ENCODE assay signal across 24 cellular contexts in genomic region chrX:50436797-50437196, GRCh38. TPM values are rescaled to one million over a fixed set of nuclear protein-coding genes. Genes with fewer than 3 reads are reported as not detected.
DNase-seq lines count a peak whose midpoint lies in the region; ATAC-seq, FAIRE-seq and TF ChIP-seq lines count a peak whose summit lies in the region.
"Had no signal": no experiment of that assay in that cellular context is flagged by ENCODE, and none has a peak within 500 bp of the region (broad histone marks: within the 10 kb centered on the region; RNA-seq: fewer than 3 reads in every experiment).

No MANE protein-coding gene starts in this region.

- H3K9me3 ChIP-seq in mucosa of descending colon: no peaks in the 10 kb centered on the region
- H3K9me3 ChIP-seq: BLaER1 treated with 17β-estradiol and CSF1 and Interleukin-3, amounts not matched to agents 10 nM and 100 nM; Caco-2 had no signal

- intact Hi-C loops in mucosa of descending colon (cut with DNase I, micrococcal nuclease): no loop called here

- no peaks in the 10 kb centered on the region for H3K36me3 ChIP-seq in mucosa of descending colon (ENCODE audit: low read depth)
- H3K36me3 ChIP-seq: BLaER1 treated with 17β-estradiol and CSF1 and Interleukin-3, amounts not matched to agents 10 nM and 100 nM had no signal

- no peak for DNase-seq in mucosa of descending colon
- no peak for DNase-seq in AG08395 (ENCODE audit: low spot score)
- DNase-seq in DMS153 treated with DMSO at 0.1 percent for 48 hours (lab: John Stamatoyannopoulos, UW; ENCODE audit: unreplicated experiment): no peak
- DNase-seq: 8988T; ACHN; AML-193; Caco-2; Calu3; CD4-positive, alpha-beta T cell; CD8-positive, alpha-beta T cell; DMS53; DMS79; DND-41; EL; GDM1 had no signal

- H3K4me3 ChIP-seq in mucosa of descending colon: no peak overlapping the region
- H3K4me3 ChIP-seq: BLaER1 treated with 17β-estradiol and CSF1 and Interleukin-3, amounts not matched to agents 10 nM and 100 nM; GM12878 had no signal

- ATAC-seq in mucosa of descending colon (peak; percentile 70), GM18520 (IDR thresholded peaks at IDR 0.05; ENCODE audit: unreplicated experiment) (no peak)
- ATAC-seq: CD8-positive, alpha-beta T cell; GM12878 had no signal

- FAIRE-seq in colon (lab: Jason Lieb, UNC): peak; percentile 33
- FAIRE-seq: A204.1, D721Med, GM12878, GM12892, GM18507 had no signal

- H3K4me1 ChIP-seq in mucosa of descending colon (ENCODE audit: low read depth): no peaks in the 10 kb centered on the region
- H3K4me1 ChIP-seq: BLaER1 treated with 17β-estradiol and CSF1 and Interleukin-3, amounts not matched to agents 10 nM and 100 nM had no signal

- TF ChIP-seq CTCF in mucosa of descending colon (IDR thresholded peaks at IDR 0.05): no peak

RNA-seq across cellular contexts. Expression of gene DGKK, which starts 33.8 kb away (rescaled TPM):
- not detected for total RNA-seq in mucosa of descending colon
- total RNA-seq: B cell; Calu3; CD4-positive, alpha-beta T cell; CD8-positive, alpha-beta T cell; GM12878 had no signal
